Comparison of ENCODE assay signal across 18 cellular contexts in the genomic region with DNA sequence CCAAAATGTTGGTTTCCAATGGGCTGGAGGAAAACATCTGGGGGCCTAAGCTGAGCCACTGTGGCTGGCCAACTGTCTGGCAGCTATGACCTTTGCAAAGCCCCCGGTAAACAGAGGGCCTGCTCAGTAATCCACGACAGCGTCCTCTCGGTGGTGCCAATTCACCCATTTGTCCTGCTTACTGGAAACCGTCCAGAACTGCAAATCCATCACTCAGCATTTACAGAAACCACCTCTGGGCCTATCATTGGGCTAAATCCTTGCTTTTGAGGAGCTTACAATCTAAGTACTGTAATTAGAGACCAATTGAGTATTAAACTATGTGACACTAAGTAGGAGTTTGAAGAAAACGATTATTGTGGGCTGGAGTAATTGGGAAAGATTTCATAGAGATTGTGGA. TPM values are rescaled to one million over a fixed set of nuclear protein-coding genes. Genes with fewer than 3 reads are reported as not detected.
DNase-seq lines count a peak whose midpoint lies in the region; TF ChIP-seq lines count a peak whose summit lies in the region.
"Had no signal": no experiment of that assay in that cellular context is flagged by ENCODE, and none has a peak within 500 bp of the region (broad histone marks: within the 10 kb centered on the region; RNA-seq: fewer than 3 reads in every experiment).

No MANE protein-coding gene starts in this region.

- H3K27me3 ChIP-seq in SJCRH30 (no peaks in the 10 kb centered on the region), esophagus muscularis mucosa (no peaks in the 10 kb centered on the region)
- H3K27me3 ChIP-seq: BLaER1 had no signal

- H3K4me3 ChIP-seq in SJCRH30, result no peak overlapping the region
- no peak overlapping the region for H3K4me3 ChIP-seq in esophagus muscularis mucosa
- H3K4me3 ChIP-seq: BLaER1 had no signal

- no peaks in the 10 kb centered on the region for H3K36me3 ChIP-seq in SJCRH30
- H3K36me3 ChIP-seq in esophagus muscularis mucosa, result no peaks in the 10 kb centered on the region
- H3K36me3 ChIP-seq: BLaER1 had no signal

- no peak for TF ChIP-seq POLR2A in esophagus muscularis mucosa (IDR thresholded peaks at IDR 0.05; ENCODE audit: low read depth)

- no peak for TF ChIP-seq EP300 in esophagus muscularis mucosa (IDR thresholded peaks at IDR 0.05)

- no peaks in the 10 kb centered on the region for H3K9me3 ChIP-seq in SJCRH30 (replicated peaks)
- no peaks in the 10 kb centered on the region for H3K9me3 ChIP-seq in esophagus muscularis mucosa
- H3K9me3 ChIP-seq: BLaER1, Caco-2 had no signal

- 83% methylated on average over 6 of the region's 6 CpGs for WGBS in esophagus muscularis mucosa

- intact Hi-C loops in esophagus muscularis mucosa (cut with DNase I), result no loop called here

- TF ChIP-seq CTCF in esophagus muscularis mucosa (IDR thresholded peaks at IDR 0.05), result no peak

- H3K4me1 ChIP-seq in SJCRH30 (peaks cover 17% of the 10 kb centered on the region), esophagus muscularis mucosa (no peaks in the 10 kb centered on the region)
- H3K4me1 ChIP-seq: BLaER1 had no signal

- no peak overlapping the region for H3K27ac ChIP-seq in SJCRH30
- no peak overlapping the region for H3K27ac ChIP-seq in esophagus muscularis mucosa (replicated peaks in 1 of 4)
- H3K27ac ChIP-seq: 22Rv1, BLaER1, C4-2B had no signal

- DNase-seq in DMS79 treated with DMSO at 0.1 percent for 48 hours (lab: John Stamatoyannopoulos, UW) (peak; percentile 7), DMS79 (lab: John Stamatoyannopoulos, UW) (no peak), D341Med (ENCODE audit: low spot score) (peak; percentile 50), NCI-H524 treated with DMSO at 0.1 percent for 48 hours (lab: John Stamatoyannopoulos, UW) (peak; percentile 33), SJCRH30 (peak; percentile 18 to 32), NCI-H510A treated with DMSO at 0.1 percent for 48 hours (lab: John Stamatoyannopoulos, UW) (no peak), esophagus muscularis mucosa (ENCODE audit: extremely low spot score) (no peak), NCI-H2196 (lab: John Stamatoyannopoulos, UW; ENCODE audit: unreplicated experiment) (no peak)
- DNase-seq: Caco-2; CD4-positive, CD25-positive, alpha-beta regulatory T cell; CD8-positive, alpha-beta T cell; DMS 273 treated with DMSO at 0.1 percent for 48 hours; DND-41; H7; HCEC 1CT had no signal

RNA-seq across cellular contexts. Expression of a gene that starts 31.0 kb away (rescaled TPM):
- total RNA-seq in SJCRH30 (2014; rRNA removed; shearing (Covaris generic)), result 6.2 and 11.1 TPM in 2 replicates
- 1 to 10 TPM; 2.4 to 4.0 (median 3.2) TPM for total RNA-seq in esophagus muscularis mucosa

RNA-seq across cellular contexts. Expression of a gene that starts 31.1 kb away (rescaled TPM):
- total RNA-seq in SJCRH30 (2014; rRNA removed; shearing (Covaris generic)), result 21.6 and 23.4 TPM in 2 replicates
- 10 to 100 TPM; 15.1 to 24.1 (median 19.7) TPM for total RNA-seq in esophagus muscularis mucosa

Comparison
In these comparisons a context has a peak if more than half of its experiments do, and no peak if none do; other contexts are left out.
1. DNase-seq: peak in DMS79 treated with DMSO at 0.1 percent for 48 hours (single experiment), D341Med (single experiment), NCI-H524 treated with DMSO at 0.1 percent for 48 hours (single experiment) and SJCRH30 (2 of 2); none in DMS79 (single experiment), NCI-H510A treated with DMSO at 0.1 percent for 48 hours (single experiment), esophagus muscularis mucosa (single experiment) and NCI-H2196 (single experiment).